ENCODE assay signal across 22 cellular contexts in genomic region chr3:72593881-72594397, GRCh38.
DNase-seq lines count a peak whose midpoint lies in the region; ATAC-seq, FAIRE-seq and TF ChIP-seq lines count a peak whose summit lies in the region.
"Had no signal": no experiment of that assay in that cellular context is flagged by ENCODE, and none has a peak within 500 bp of the region (broad histone marks: within the 10 kb centered on the region; RNA-seq: fewer than 3 reads in every experiment).

No MANE protein-coding gene starts in this region.

- 72 to 88% (median 76%) methylated on average over 5 of the region's 5 CpGs for WGBS in stomach, 5 donors
- 75 to 76% methylated on average over 5 of the region's 5 CpGs for WGBS in esophagus squamous epithelium, 2 donors

- intact Hi-C loops in stomach (cut with DNase I; ENCODE audit: low total_unique reads) (no loop called here), esophagus squamous epithelium (cut with DNase I) (no loop called here), mucosa of descending colon (cut with DNase I, micrococcal nuclease) (no loop called here)

- peak; percentile 4 for DNase-seq in AG04449 (ENCODE audit: low read depth, low spot score)
- peak; percentile 75 for DNase-seq in SKM-1 treated with dmso at 0.1 percent for 144 hours (lab: John Stamatoyannopoulos, UW; ENCODE audit: unreplicated experiment)
- DNase-seq in fibroblast of villous mesenchyme (ENCODE audit: low read depth) = peak; percentile 75
- no peak for DNase-seq in urothelium cell line (ENCODE audit: low spot score)
- DNase-seq in stomach = no peak
- DNase-seq in esophagus squamous epithelium (lab: John Stamatoyannopoulos, UW) = no peak
- no peak for DNase-seq in mucosa of descending colon
- DNase-seq: ACHN; activated CD8-positive, alpha-beta memory T cell treated with anti-CD3 and anti-CD28 coated beads, Interleukin-2, amount 10 ng/mL, durations not matched to agents 7 days and 5 days; activated gamma-delta T cell; aorta; NCI-H1436 treated with DMSO at 0.1 percent for 48 hours; retina; stimulated activated CD4-positive, alpha-beta T cell treated with anti-CD3 and anti-CD28 coated beads, Interleukin-2, amount 100 ng/mL, for 24 hours; T-cell; thyroid gland had no signal

- H3K36me3 ChIP-seq in HEK293 (ENCODE audit: control insufficient read depth in 2 of 2, insufficient read depth in 1 of 2, low read length in 2 of 2) (no peaks in the 10 kb centered on the region), stomach (no peaks in the 10 kb centered on the region), esophagus squamous epithelium (no peaks in the 10 kb centered on the region), mucosa of descending colon (ENCODE audit: low read depth) (no peaks in the 10 kb centered on the region)
- H3K36me3 ChIP-seq: esophagus muscularis mucosa, thyroid gland had no signal

- CTCF ChIA-PET in AG04449 (lab: Yijun Ruan, JAX) = no interaction called here
- CTCF ChIA-PET in HEK293 (lab: Yijun Ruan, JAX) = interaction anchor here (0.7 kb wide), 1 partner anchor 14 kb away, joined by 3 read pairs; no protein-coding TSS in a partner anchor

- peaks cover 4% of the 10 kb centered on the region; the same call in 1 of the 2 replicates for H3K4me1 ChIP-seq in HEK293 (ENCODE audit: control insufficient read depth, insufficient read depth, low read length)
- peaks cover 0 to 23% (median 8%) of the 10 kb centered on the region in 4 donors for H3K4me1 ChIP-seq in stomach
- peaks cover 0 to 22% (median 8%) of the 10 kb centered on the region in 3 donors for H3K4me1 ChIP-seq in esophagus squamous epithelium
- no peaks in the 10 kb centered on the region for H3K4me1 ChIP-seq in mucosa of descending colon (ENCODE audit: low read depth)
- H3K4me1 ChIP-seq: thyroid gland had no signal

- ATAC-seq in mucosa of descending colon = no peak
- ATAC-seq: activated CD8-positive, alpha-beta memory T cell treated with anti-CD3 and anti-CD28 coated beads, Interleukin-2, amount 10 ng/mL, durations not matched to agents 7 days and 5 days; natural killer cell treated with Interleukin-12 subunit alpha and Interleukin-12 subunit beta and Interleukin-15 and Interleukin-18, amount 100 ng/mL, for 72 hours; Panc1; T-cell had no signal

- no peak for FAIRE-seq in urothelium cell line (lab: Jason Lieb, UNC)
- FAIRE-seq: D721Med, H54 had no signal

- POLR2A ChIA-PET in AG04449 (lab: Yijun Ruan, JAX) (no interaction called here), HEK293 (lab: Yijun Ruan, JAX) (no interaction called here)

- H3K27ac ChIP-seq in HEK293 (ENCODE audit: extremely low read depth, low read depth, low read length) (no peak overlapping the region), stomach (no peak overlapping the region), esophagus squamous epithelium (no peak overlapping the region)
- H3K27ac ChIP-seq: esophagus muscularis mucosa, thyroid gland had no signal

- no peak for TF ChIP-seq EP300 in stomach (IDR thresholded peaks at IDR 0.05)

- H3K4me3 ChIP-seq in AG04449 (ENCODE audit: low read depth, low read length) = no peak overlapping the region
- no peak overlapping the region for H3K4me3 ChIP-seq in HEK293 (ENCODE audit: low read depth, low read length)
- H3K4me3 ChIP-seq in fibroblast of villous mesenchyme (ENCODE audit: low read depth, low read length) = no peak overlapping the region
- no peak overlapping the region for H3K4me3 ChIP-seq in stomach
- no peak overlapping the region for H3K4me3 ChIP-seq in esophagus squamous epithelium
- H3K4me3 ChIP-seq in mucosa of descending colon = no peak overlapping the region
- H3K4me3 ChIP-seq: esophagus muscularis mucosa, thyroid gland had no signal

- H3K27me3 ChIP-seq in stomach (no peaks in the 10 kb centered on the region), esophagus squamous epithelium (peaks cover 0 to 20% (median 0%) of the 10 kb centered on the region in 4 donors)
- H3K27me3 ChIP-seq: esophagus muscularis mucosa, thyroid gland had no signal

- TF ChIP-seq POLR2A in stomach (IDR thresholded peaks at IDR 0.05) (no peak), esophagus squamous epithelium (IDR thresholded peaks at IDR 0.05) (no peak)

- H3K9me3 ChIP-seq in HEK293 (ENCODE audit: control insufficient read depth, insufficient read depth, low read depth, low read length) (no peaks in the 10 kb centered on the region), stomach (no peaks in the 10 kb centered on the region), esophagus squamous epithelium (no peaks in the 10 kb centered on the region), mucosa of descending colon (no peaks in the 10 kb centered on the region)
- H3K9me3 ChIP-seq: esophagus muscularis mucosa, thyroid gland had no signal

- no peak for TF ChIP-seq CTCF in AG04449 (IDR thresholded peaks at IDR 0.05; ENCODE audit: insufficient read depth, low read length, missing control alignments)
- TF ChIP-seq CTCF in HEK293 (tag by site-specific recombination; IDR thresholded peaks at IDR 0.05) = no peak
- no peak for TF ChIP-seq CTCF in fibroblast of villous mesenchyme (IDR thresholded peaks at IDR 0.05; ENCODE audit: insufficient read depth, low read depth, low read length)
- no peak for TF ChIP-seq CTCF in stomach (IDR thresholded peaks at IDR 0.05)
- no peak for TF ChIP-seq CTCF in esophagus squamous epithelium (IDR thresholded peaks at IDR 0.05)
- no peak for TF ChIP-seq CTCF in mucosa of descending colon (IDR thresholded peaks at IDR 0.05)

TF ChIP-seq in HEK293, 187 proteins besides CTCF, POLR2A, EP300 and RAD21 (continues in another document):
- TF ChIP-seq RBAK (tag by site-specific recombination; IDR thresholded peaks at IDR 0.05) (no peak), ZNF514 (tag by site-specific recombination; IDR thresholded peaks at IDR 0.05) (no peak), ZNF521 (tag by site-specific recombination; IDR thresholded peaks at IDR 0.05) (no peak), PRDM10 (tag by site-specific recombination; IDR thresholded peaks at IDR 0.05) (peak; percentile 83), ZNF768 (tag by site-specific recombination; IDR thresholded peaks at IDR 0.05) (no peak), ZBTB20 (tag by site-specific recombination; IDR thresholded peaks at IDR 0.05) (no peak), MZF1 (tag by site-specific recombination; IDR thresholded peaks at IDR 0.05; ENCODE audit: borderline replicate concordance) (no peak), GLI4 (tag by site-specific recombination; IDR thresholded peaks at IDR 0.05) (no peak), MYNN (tag by site-specific recombination; IDR thresholded peaks at IDR 0.05; ENCODE audit: borderline replicate concordance) (no peak), ZNF596 (tag by site-specific recombination; IDR thresholded peaks at IDR 0.05) (no peak), ZNF561 (tag by site-specific recombination; IDR thresholded peaks at IDR 0.05; ENCODE audit: borderline replicate concordance) (no peak), ZNF701 (tag by site-specific recombination; IDR thresholded peaks at IDR 0.05) (no peak), SP7 (tag by site-specific recombination; IDR thresholded peaks at IDR 0.05) (0 out of 2 replicates have a peak, but pooled peaks have one; percentile 19), ZNF132 (tag by site-specific recombination; IDR thresholded peaks at IDR 0.05; ENCODE audit: borderline replicate concordance) (no peak), ZNF335 (tag by site-specific recombination; conservative IDR thresholded peaks at IDR 0.05) (peak; percentile 66), ZNF777 (tag by site-specific recombination; IDR thresholded peaks at IDR 0.05; ENCODE audit: borderline replicate concordance) (no peak), ZNF792 (tag by site-specific recombination; IDR thresholded peaks at IDR 0.05) (no peak), PRDM1 (tag by site-specific recombination; IDR thresholded peaks at IDR 0.05) (no peak), ZNF544 (tag by site-specific recombination; IDR thresholded peaks at IDR 0.05) (no peak), ZNF639 (tag by site-specific recombination; IDR thresholded peaks at IDR 0.05) (no peak), ZNF629 (tag by site-specific recombination; IDR thresholded peaks at IDR 0.05) (peak; percentile 56)

Comparison
In these comparisons a context has a peak if more than half of its experiments do, and no peak if none do; other contexts are left out.
1. DNase-seq: peak in AG04449 (single experiment), SKM-1 treated with dmso at 0.1 percent for 144 hours (single experiment) and fibroblast of villous mesenchyme (single experiment); none in urothelium cell line (single experiment), stomach (single experiment), esophagus squamous epithelium (single experiment) and mucosa of descending colon (0 of 3).